ENCODE assay signal across 10 cellular contexts in the genomic region with DNA sequence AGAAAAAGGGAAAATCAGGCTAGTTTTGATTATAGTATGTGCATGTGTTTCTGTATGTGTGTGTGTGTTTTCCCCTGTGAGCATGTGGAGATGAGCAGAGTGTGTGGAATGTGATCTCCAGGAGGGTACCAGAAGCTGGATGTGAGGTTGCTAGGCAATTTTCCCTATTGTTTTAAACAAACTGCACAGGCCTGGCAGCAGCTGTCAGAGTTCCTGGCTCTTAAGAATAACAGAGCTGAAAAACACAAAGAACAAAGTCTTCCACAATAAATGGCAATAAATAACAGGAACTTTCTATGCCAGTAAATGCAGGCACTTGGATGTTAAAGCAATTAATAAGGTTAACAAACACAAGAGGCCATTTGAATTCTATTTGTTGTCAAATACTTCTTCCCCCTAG.
DNase-seq lines count a peak whose midpoint lies in the region; ATAC-seq and TF ChIP-seq lines count a peak whose summit lies in the region.
"Had no signal": no experiment of that assay in that cellular context is flagged by ENCODE, and none has a peak within 500 bp of the region (broad histone marks: within the 10 kb centered on the region; RNA-seq: fewer than 3 reads in every experiment).

No MANE protein-coding gene starts in this region.

- H3K9me3 ChIP-seq in RWPE2 (ENCODE audit: severe bottlenecking), result no peaks in the 10 kb centered on the region

- no peaks in the 10 kb centered on the region for H3K36me3 Mint-ChIP-seq in activated T-cell treated with anti-CD3 and anti-CD28 coated beads, Interleukin-2, amount 50 U/mL, for 4 hours (ENCODE audit: insufficient read depth)

- H3K27me3 ChIP-seq in RWPE2 (ENCODE audit: insufficient read depth, poor library complexity, severe bottlenecking), result no peaks in the 10 kb centered on the region

- no peaks in the 10 kb centered on the region for H3K36me3 ChIP-seq in RWPE2 (ENCODE audit: low read depth)

- no peaks in the 10 kb centered on the region for H3K4me1 Mint-ChIP-seq in activated T-cell treated with anti-CD3 and anti-CD28 coated beads, Interleukin-2, amount 50 U/mL, for 4 hours (ENCODE audit: low read depth)

- H3K4me3 ChIP-seq in RWPE2 (ENCODE audit: severe bottlenecking), result no peak overlapping the region

- DNase-seq in HS-5 (ENCODE audit: low read depth) (peak; percentile 40), RWPE2 (ENCODE audit: low spot score) (no peak), Right ventricle myocardium superior (peak; percentile 49), renal cortical epithelial cell (ENCODE audit: low read depth) (peak; percentile 97), germinal center (ENCODE audit: low spot score) (no peak), DMS79 treated with DMSO at 0.1 percent for 48 hours (lab: John Stamatoyannopoulos, UW) (no peak), cerebellar cortex (ENCODE audit: low spot score) (no peak)
- DNase-seq in activated T-cell treated with anti-CD3 and anti-CD28 coated beads, Interleukin-2, amount 50 U/mL, for 4 hours, result no peak
- DNase-seq: MM.1S, T-helper 9 cell had no signal

- H3K27ac ChIP-seq in RWPE2 (ENCODE audit: poor library complexity, severe bottlenecking), result no peak overlapping the region

- peaks cover 13% of the 10 kb centered on the region for H3K9me3 Mint-ChIP-seq in activated T-cell treated with anti-CD3 and anti-CD28 coated beads, Interleukin-2, amount 50 U/mL, for 4 hours

- intact Hi-C loops in Right ventricle myocardium superior (cut with DNase I), result no loop called here

- H3K27me3 Mint-ChIP-seq in activated T-cell treated with anti-CD3 and anti-CD28 coated beads, Interleukin-2, amount 50 U/mL, for 4 hours (ENCODE audit: low read depth), result no peaks in the 10 kb centered on the region

- no peak overlapping the region for H3K4me3 Mint-ChIP-seq in activated T-cell treated with anti-CD3 and anti-CD28 coated beads, Interleukin-2, amount 50 U/mL, for 4 hours

- peaks cover 10% of the 10 kb centered on the region for H3K4me1 ChIP-seq in RWPE2 (ENCODE audit: insufficient read depth, poor library complexity, severe bottlenecking)

- ATAC-seq in RWPE2 (ENCODE audit: low read depth) (0 out of 3 replicates have a peak, but pooled peaks have one; percentile 29), Right ventricle myocardium superior (ENCODE audit: poor library complexity) (peak; percentile 97)
- ATAC-seq in activated T-cell treated with anti-CD3 and anti-CD28 coated beads, Interleukin-2, amount 50 U/mL, for 4 hours, result no peak

- no peak for TF ChIP-seq CTCF in RWPE2 (IDR thresholded peaks at IDR 0.05; ENCODE audit: poor library complexity, severe bottlenecking)

Comparison
In these comparisons a context has a peak if more than half of its experiments do, and no peak if none do; other contexts are left out.
1. DNase-seq: peak in HS-5 (single experiment), Right ventricle myocardium superior (single experiment) and renal cortical epithelial cell (single experiment); none in RWPE2 (single experiment), germinal center (single experiment), DMS79 treated with DMSO at 0.1 percent for 48 hours (single experiment), cerebellar cortex (single experiment) and activated T-cell treated with anti-CD3 and anti-CD28 coated beads, Interleukin-2, amount 50 U/mL, for 4 hours (single experiment).
2. ATAC-seq: peak in RWPE2 (single experiment) and Right ventricle myocardium superior (single experiment); none in activated T-cell treated with anti-CD3 and anti-CD28 coated beads, Interleukin-2, amount 50 U/mL, for 4 hours (0 of 2).